In the genomic region with DNA sequence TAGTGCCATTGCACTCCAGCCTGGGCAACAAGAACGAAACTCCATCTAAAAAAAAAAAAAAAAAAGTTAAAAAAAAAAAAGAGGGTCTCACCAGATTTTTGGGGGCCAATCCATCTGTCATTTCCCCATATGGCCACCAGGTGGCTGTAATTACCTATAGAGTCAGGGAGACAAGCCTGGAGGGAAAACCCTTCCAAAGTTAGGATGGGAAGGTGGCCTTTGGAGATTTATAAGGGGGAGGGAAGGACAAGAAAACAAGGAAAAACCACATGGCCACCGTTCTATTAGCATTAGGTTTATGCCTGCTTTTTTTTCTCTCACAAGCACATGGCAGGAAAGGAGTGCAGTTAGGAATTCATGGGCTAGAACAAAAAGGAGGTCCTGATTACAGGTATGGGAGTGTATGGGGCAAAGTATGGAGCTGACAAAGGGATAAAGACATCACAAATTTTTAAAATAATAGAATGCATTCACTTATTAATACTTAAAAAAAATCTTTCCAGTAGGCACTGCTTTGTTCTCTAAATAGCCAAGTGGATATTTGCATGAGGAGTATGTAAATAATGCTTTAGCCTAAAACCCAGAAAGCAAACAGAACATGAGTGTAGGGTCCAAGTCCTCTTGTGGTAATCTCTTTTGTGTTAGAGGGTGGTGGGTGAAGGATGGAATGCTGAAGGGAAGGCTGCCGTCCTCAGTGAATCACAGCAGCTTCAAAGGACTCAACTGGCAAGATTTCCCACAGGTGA, we compare ENCODE assay signal across 1 cellular context.
TF ChIP-seq lines count a peak whose summit lies in the region.

No MANE protein-coding gene starts in this region.

TF ChIP-seq in HepG2, 621 proteins besides CTCF, POLR2A, EP300 and RAD21 (continued from another document):
- TF ChIP-seq, protein P1, sequence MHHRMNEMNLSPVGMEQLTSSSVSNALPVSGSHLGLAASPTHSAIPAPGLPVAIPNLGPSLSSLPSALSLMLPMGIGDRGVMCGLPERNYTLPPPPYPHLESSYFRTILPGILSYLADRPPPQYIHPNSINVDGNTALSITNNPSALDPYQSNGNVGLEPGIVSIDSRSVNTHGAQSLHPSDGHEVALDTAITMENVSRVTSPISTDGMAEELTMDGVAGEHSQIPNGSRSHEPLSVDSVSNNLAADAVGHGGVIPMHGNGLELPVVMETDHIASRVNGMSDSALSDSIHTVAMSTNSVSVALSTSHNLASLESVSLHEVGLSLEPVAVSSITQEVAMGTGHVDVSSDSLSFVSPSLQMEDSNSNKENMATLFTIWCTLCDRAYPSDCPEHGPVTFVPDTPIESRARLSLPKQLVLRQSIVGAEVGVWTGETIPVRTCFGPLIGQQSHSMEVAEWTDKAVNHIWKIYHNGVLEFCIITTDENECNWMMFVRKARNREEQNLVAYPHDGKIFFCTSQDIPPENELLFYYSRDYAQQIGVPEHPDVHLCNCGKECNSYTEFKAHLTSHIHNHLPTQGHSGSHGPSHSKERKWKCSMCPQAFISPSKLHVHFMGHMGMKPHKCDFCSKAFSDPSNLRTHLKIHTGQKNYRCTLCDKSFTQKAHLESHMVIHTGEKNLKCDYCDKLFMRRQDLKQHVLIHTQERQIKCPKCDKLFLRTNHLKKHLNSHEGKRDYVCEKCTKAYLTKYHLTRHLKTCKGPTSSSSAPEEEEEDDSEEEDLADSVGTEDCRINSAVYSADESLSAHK (CRISPR knock-in tag; IDR thresholded peaks at IDR 0.05; ENCODE audit: borderline replicate concordance) = no peak
- TF ChIP-seq MED13 (CRISPR knock-in tag; IDR thresholded peaks at IDR 0.05) (no peak), DMAP1 (CRISPR knock-in tag; IDR thresholded peaks at IDR 0.05) (no peak), LCORL (IDR thresholded peaks at IDR 0.05) (peak; percentile 80), LCORL (CRISPR knock-in tag; IDR thresholded peaks at IDR 0.05) (peak; percentile 84; the same call in 1 of the 2 replicates), BCL6 (CRISPR knock-in tag; IDR thresholded peaks at IDR 0.05) (peak; percentile 64), ELF3 (CRISPR knock-in tag; IDR thresholded peaks at IDR 0.05) (0 out of 2 replicates have a peak, but pooled peaks have one; percentile 44), ZNF383 (CRISPR knock-in tag; IDR thresholded peaks at IDR 0.05; ENCODE audit: borderline replicate concordance) (no peak), MXD4 (CRISPR knock-in tag; IDR thresholded peaks at IDR 0.05) (peak; percentile 53; the same call in 1 of the 2 replicates), RARG (CRISPR knock-in tag; IDR thresholded peaks at IDR 0.05; ENCODE audit: low read depth) (no peak), RFX5 (IDR thresholded peaks at IDR 0.05; ENCODE audit: low read depth, low read length) (no peak), ARNT2 (CRISPR knock-in tag; IDR thresholded peaks at IDR 0.05; ENCODE audit: low read depth) (no peak), FOSL2 (CRISPR knock-in tag; IDR thresholded peaks at IDR 0.05) (peak; percentile 60; the same call in 1 of the 2 replicates), ZNF605 (CRISPR knock-in tag; IDR thresholded peaks at IDR 0.05) (peak; percentile 61; the same call in 1 of the 2 replicates), SOX13 (IDR thresholded peaks at IDR 0.05) (peak; percentile 73), SOX13 (CRISPR knock-in tag; conservative IDR thresholded peaks at IDR 0.05 in 1 of 2, IDR thresholded peaks at IDR 0.05 in 1 of 2) (peak in 1 of 2 experiments; percentile 93; a peak in 2 of 4 replicates), ZEB1 (IDR thresholded peaks at IDR 0.05; ENCODE audit: insufficient replicate concordance, low read depth) (peak; percentile 57), ZSCAN25 (CRISPR knock-in tag; IDR thresholded peaks at IDR 0.05) (0 out of 2 replicates have a peak, but pooled peaks have one; percentile 22), ZSCAN9 (CRISPR knock-in tag; IDR thresholded peaks at IDR 0.05; ENCODE audit: borderline replicate concordance) (no peak), MATR3 (CRISPR knock-in tag; IDR thresholded peaks at IDR 0.05) (no peak), HNF4G (IDR thresholded peaks at IDR 0.05; ENCODE audit: borderline replicate concordance, low read depth, low read length) (peak; percentile 68), HNF4G (CRISPR knock-in tag; IDR thresholded peaks at IDR 0.05; ENCODE audit: borderline replicate concordance, low read depth) (no peak), ASH2L (IDR thresholded peaks at IDR 0.05; ENCODE audit: insufficient read length, low read depth, low read length) (peak; percentile 82), RBM22 (optimal IDR thresholded peaks at IDR 0.05; ENCODE audit: low read length) (no peak), TSC22D2 (CRISPR knock-in tag; IDR thresholded peaks at IDR 0.05; ENCODE audit: borderline replicate concordance) (no peak), CBFB (CRISPR knock-in tag; IDR thresholded peaks at IDR 0.05) (no peak), ZNF292 (CRISPR knock-in tag; IDR thresholded peaks at IDR 0.05; ENCODE audit: borderline replicate concordance, low read depth) (no peak), HDAC2 (CRISPR knock-in tag; IDR thresholded peaks at IDR 0.05) (peak; percentile 71), CREM (IDR thresholded peaks at IDR 0.05) (peak; percentile 48), CREM (CRISPR knock-in tag; IDR thresholded peaks at IDR 0.05) (no peak), ZKSCAN8 (CRISPR knock-in tag; IDR thresholded peaks at IDR 0.05; ENCODE audit: borderline replicate concordance) (0 out of 2 replicates have a peak, but pooled peaks have one; percentile 33), MXI1 (IDR thresholded peaks at IDR 0.05; ENCODE audit: borderline replicate concordance, low read depth, low read length) (peak; percentile 33; the same call in 1 of the 3 replicates), KDM1A (CRISPR knock-in tag; IDR thresholded peaks at IDR 0.05) (no peak), HOXD1 (CRISPR knock-in tag; IDR thresholded peaks at IDR 0.05) (no peak)
- TF ChIP-seq, protein P2, sequence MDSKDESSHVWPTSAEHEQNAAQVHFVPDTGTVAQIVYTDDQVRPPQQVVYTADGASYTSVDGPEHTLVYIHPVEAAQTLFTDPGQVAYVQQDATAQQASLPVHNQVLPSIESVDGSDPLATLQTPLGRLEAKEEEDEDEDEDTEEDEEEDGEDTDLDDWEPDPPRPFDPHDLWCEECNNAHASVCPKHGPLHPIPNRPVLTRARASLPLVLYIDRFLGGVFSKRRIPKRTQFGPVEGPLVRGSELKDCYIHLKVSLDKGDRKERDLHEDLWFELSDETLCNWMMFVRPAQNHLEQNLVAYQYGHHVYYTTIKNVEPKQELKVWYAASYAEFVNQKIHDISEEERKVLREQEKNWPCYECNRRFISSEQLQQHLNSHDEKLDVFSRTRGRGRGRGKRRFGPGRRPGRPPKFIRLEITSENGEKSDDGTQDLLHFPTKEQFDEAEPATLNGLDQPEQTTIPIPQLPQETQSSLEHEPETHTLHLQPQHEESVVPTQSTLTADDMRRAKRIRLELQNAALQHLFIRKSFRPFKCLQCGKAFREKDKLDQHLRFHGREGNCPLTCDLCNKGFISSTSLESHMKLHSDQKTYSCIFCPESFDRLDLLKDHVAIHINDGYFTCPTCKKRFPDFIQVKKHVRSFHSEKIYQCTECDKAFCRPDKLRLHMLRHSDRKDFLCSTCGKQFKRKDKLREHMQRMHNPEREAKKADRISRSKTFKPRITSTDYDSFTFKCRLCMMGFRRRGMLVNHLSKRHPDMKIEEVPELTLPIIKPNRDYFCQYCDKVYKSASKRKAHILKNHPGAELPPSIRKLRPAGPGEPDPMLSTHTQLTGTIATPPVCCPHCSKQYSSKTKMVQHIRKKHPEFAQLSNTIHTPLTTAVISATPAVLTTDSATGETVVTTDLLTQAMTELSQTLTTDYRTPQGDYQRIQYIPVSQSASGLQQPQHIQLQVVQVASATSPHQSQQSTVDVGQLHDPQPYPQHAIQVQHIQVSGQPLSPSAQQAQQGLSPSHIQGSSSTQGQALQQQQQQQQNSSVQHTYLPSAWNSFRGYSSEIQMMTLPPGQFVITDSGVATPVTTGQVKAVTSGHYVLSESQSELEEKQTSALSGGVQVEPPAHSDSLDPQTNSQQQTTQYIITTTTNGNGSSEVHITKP (CRISPR knock-in tag; IDR thresholded peaks at IDR 0.05; ENCODE audit: low read depth) = no peak
- TF ChIP-seq, protein P3, sequence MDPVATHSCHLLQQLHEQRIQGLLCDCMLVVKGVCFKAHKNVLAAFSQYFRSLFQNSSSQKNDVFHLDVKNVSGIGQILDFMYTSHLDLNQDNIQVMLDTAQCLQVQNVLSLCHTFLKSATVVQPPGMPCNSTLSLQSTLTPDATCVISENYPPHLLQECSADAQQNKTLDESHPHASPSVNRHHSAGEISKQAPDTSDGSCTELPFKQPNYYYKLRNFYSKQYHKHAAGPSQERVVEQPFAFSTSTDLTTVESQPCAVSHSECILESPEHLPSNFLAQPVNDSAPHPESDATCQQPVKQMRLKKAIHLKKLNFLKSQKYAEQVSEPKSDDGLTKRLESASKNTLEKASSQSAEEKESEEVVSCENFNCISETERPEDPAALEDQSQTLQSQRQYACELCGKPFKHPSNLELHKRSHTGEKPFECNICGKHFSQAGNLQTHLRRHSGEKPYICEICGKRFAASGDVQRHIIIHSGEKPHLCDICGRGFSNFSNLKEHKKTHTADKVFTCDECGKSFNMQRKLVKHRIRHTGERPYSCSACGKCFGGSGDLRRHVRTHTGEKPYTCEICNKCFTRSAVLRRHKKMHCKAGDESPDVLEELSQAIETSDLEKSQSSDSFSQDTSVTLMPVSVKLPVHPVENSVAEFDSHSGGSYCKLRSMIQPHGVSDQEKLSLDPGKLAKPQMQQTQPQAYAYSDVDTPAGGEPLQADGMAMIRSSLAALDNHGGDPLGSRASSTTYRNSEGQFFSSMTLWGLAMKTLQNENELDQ (CRISPR knock-in tag; IDR thresholded peaks at IDR 0.05; ENCODE audit: borderline replicate concordance) = no peak
- TF ChIP-seq, protein P4, sequence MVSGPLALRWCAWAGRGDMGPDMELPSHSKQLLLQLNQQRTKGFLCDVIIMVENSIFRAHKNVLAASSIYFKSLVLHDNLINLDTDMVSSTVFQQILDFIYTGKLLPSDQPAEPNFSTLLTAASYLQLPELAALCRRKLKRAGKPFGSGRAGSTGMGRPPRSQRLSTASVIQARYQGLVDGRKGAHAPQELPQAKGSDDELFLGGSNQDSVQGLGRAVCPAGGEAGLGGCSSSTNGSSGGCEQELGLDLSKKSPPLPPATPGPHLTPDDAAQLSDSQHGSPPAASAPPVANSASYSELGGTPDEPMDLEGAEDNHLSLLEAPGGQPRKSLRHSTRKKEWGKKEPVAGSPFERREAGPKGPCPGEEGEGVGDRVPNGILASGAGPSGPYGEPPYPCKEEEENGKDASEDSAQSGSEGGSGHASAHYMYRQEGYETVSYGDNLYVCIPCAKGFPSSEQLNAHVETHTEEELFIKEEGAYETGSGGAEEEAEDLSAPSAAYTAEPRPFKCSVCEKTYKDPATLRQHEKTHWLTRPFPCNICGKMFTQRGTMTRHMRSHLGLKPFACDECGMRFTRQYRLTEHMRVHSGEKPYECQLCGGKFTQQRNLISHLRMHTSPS (CRISPR knock-in tag; IDR thresholded peaks at IDR 0.05; ENCODE audit: low read depth) = peak; percentile 38; the same call in 1 of the 2 replicates
- TF ChIP-seq, protein P5, sequence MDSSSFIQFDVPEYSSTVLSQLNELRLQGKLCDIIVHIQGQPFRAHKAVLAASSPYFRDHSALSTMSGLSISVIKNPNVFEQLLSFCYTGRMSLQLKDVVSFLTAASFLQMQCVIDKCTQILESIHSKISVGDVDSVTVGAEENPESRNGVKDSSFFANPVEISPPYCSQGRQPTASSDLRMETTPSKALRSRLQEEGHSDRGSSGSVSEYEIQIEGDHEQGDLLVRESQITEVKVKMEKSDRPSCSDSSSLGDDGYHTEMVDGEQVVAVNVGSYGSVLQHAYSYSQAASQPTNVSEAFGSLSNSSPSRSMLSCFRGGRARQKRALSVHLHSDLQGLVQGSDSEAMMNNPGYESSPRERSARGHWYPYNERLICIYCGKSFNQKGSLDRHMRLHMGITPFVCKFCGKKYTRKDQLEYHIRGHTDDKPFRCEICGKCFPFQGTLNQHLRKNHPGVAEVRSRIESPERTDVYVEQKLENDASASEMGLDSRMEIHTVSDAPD (CRISPR knock-in tag; IDR thresholded peaks at IDR 0.05) = peak; percentile 64; the same call in 1 of the 2 replicates
- TF ChIP-seq, protein P6, sequence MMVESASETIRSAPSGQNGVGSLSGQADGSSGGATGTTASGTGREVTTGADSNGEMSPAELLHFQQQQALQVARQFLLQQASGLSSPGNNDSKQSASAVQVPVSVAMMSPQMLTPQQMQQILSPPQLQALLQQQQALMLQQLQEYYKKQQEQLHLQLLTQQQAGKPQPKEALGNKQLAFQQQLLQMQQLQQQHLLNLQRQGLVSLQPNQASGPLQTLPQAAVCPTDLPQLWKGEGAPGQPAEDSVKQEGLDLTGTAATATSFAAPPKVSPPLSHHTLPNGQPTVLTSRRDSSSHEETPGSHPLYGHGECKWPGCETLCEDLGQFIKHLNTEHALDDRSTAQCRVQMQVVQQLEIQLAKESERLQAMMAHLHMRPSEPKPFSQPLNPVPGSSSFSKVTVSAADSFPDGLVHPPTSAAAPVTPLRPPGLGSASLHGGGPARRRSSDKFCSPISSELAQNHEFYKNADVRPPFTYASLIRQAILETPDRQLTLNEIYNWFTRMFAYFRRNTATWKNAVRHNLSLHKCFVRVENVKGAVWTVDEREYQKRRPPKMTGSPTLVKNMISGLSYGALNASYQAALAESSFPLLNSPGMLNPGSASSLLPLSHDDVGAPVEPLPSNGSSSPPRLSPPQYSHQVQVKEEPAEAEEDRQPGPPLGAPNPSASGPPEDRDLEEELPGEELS (CRISPR knock-in tag; IDR thresholded peaks at IDR 0.05) = peak; percentile 51; the same call in 1 of the 2 replicates
- TF ChIP-seq, protein P7, sequence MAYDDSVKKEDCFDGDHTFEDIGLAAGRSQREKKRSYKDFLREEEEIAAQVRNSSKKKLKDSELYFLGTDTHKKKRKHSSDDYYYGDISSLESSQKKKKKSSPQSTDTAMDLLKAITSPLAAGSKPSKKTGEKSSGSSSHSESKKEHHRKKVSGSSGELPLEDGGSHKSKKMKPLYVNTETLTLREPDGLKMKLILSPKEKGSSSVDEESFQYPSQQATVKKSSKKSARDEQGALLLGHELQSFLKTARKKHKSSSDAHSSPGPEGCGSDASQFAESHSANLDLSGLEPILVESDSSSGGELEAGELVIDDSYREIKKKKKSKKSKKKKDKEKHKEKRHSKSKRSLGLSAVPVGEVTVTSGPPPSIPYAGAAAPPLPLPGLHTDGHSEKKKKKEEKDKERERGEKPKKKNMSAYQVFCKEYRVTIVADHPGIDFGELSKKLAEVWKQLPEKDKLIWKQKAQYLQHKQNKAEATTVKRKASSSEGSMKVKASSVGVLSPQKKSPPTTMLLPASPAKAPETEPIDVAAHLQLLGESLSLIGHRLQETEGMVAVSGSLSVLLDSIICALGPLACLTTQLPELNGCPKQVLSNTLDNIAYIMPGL (CRISPR knock-in tag; IDR thresholded peaks at IDR 0.05; ENCODE audit: borderline replicate concordance in 1 of 2, low read depth in 1 of 2) = 0 out of 4 replicates have a peak, but pooled peaks of 1 of the 2 experiments have one; percentile 24
